Comparison of ENCODE assay signal across 10 cellular contexts in the genomic region with DNA sequence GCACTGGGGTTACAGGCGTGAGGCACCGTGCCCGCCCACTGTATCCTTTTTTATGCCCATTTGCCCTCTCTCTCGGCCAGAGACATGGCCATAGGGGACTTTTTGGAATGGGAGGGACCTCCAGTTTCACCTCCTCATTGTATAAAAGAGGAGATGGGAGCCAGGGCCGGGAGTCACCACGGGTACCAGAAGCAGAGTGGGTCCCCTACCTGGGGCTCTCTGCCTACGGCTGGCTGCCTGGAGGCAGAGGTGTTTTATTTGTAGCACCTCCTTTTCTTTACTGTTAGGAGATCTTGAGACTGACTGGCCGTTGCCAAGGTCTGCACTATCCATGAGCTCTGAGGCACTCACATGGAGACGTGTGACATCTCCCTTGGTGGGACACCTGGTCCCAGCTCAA.
DNase-seq lines count a peak whose midpoint lies in the region; ATAC-seq and TF ChIP-seq lines count a peak whose summit lies in the region.
"Had no signal": no experiment of that assay in that cellular context is flagged by ENCODE, and none has a peak within 500 bp of the region (broad histone marks: within the 10 kb centered on the region; RNA-seq: fewer than 3 reads in every experiment).

No MANE protein-coding gene starts in this region.

- H3K27me3 ChIP-seq in ascending aorta (no peaks in the 10 kb centered on the region), mucosa of rectum (ENCODE audit: control insufficient read depth in 2 of 2, insufficient read depth in 2 of 2, low read length in 2 of 2) (no peaks in the 10 kb centered on the region), thyroid gland (no peaks in the 10 kb centered on the region)

- H3K27ac ChIP-seq in ascending aorta (peak overlapping the region; percentile 95 to 96), mucosa of rectum (ENCODE audit: low read depth in 2 of 2, low read length in 2 of 2) (peak overlapping the region; percentile 63 to 78), thyroid gland (peak overlapping the region; percentile 74 to 90 (median 89))

- CTCF ChIA-PET in HEK293T (lab: Yijun Ruan, JAX), result interaction anchor here (0.6 to 1.0 kb wide), 2 partner anchors 16 to 248 kb away, joined by 3 read pairs; no protein-coding TSS in a partner anchor

- no peaks in the 10 kb centered on the region for H3K36me3 ChIP-seq in ascending aorta
- no peaks in the 10 kb centered on the region for H3K36me3 ChIP-seq in mucosa of rectum (ENCODE audit: control insufficient read depth in 2 of 2, insufficient read depth in 2 of 2, low read length in 2 of 2)
- H3K36me3 ChIP-seq in thyroid gland, result no peaks in the 10 kb centered on the region

- peaks cover 74% of the 10 kb centered on the region for H3K4me1 Mint-ChIP-seq in activated T-cell treated with anti-CD3 and anti-CD28 coated beads, Interleukin-2, amount 50 U/mL, for 72 hours (ENCODE audit: low read depth)

- POLR2A ChIA-PET in HEK293T (lab: Yijun Ruan, JAX), result no interaction called here

- TF ChIP-seq CTCF in ascending aorta (IDR thresholded peaks at IDR 0.05), result no peak
- no peak for TF ChIP-seq CTCF in thyroid gland (IDR thresholded peaks at IDR 0.05)

- peak overlapping the region; percentile 99 for H3K27ac Mint-ChIP-seq in activated T-cell treated with anti-CD3 and anti-CD28 coated beads, Interleukin-2, amount 50 U/mL, for 72 hours

- no peak for TF ChIP-seq POLR2A in thyroid gland (IDR thresholded peaks at IDR 0.05)

- no peaks in the 10 kb centered on the region for H3K27me3 Mint-ChIP-seq in activated T-cell treated with anti-CD3 and anti-CD28 coated beads, Interleukin-2, amount 50 U/mL, for 72 hours (ENCODE audit: low read depth)

- peak overlapping the region; percentile 88 to 97 for H3K4me3 Mint-ChIP-seq in activated T-cell treated with anti-CD3 and anti-CD28 coated beads, Interleukin-2, amount 50 U/mL, for 72 hours

- peak overlapping the region in 1 of 2 donors; percentile 55 for H3K4me3 ChIP-seq in ascending aorta
- H3K4me3 ChIP-seq in mucosa of rectum (ENCODE audit: low read length in 2 of 2), result peak overlapping the region in 1 of 2 donors; percentile 79
- H3K4me3 ChIP-seq in thyroid gland (replicated peaks in 1 of 3), result no peak overlapping the region

- H3K9me3 Mint-ChIP-seq in activated T-cell treated with anti-CD3 and anti-CD28 coated beads, Interleukin-2, amount 50 U/mL, for 72 hours, result no peaks in the 10 kb centered on the region

- peaks cover 15 to 52% of the 10 kb centered on the region in 2 donors for H3K4me1 ChIP-seq in ascending aorta
- peaks cover 21 to 27% of the 10 kb centered on the region in 2 donors for H3K4me1 ChIP-seq in mucosa of rectum (ENCODE audit: control insufficient read depth in 2 of 2, insufficient read depth in 2 of 2, low read length in 2 of 2)
- H3K4me1 ChIP-seq in thyroid gland, result peaks cover 36 to 60% of the 10 kb centered on the region in 2 donors

- DNase-seq in activated T-cell treated with anti-CD3 and anti-CD28 coated beads, Interleukin-2, amount 50 U/mL, for 72 hours, result no peak
- no peak for DNase-seq in activated T-cell treated with anti-CD3 and anti-CD28 coated beads for 4 hours
- no peak for DNase-seq in ascending aorta (ENCODE audit: low spot score in 2 of 2)
- no peak for DNase-seq in thyroid gland
- DNase-seq in stimulated activated CD4-positive, alpha-beta T cell treated with anti-CD3 and anti-CD28 coated beads, Interleukin-2, amount 100 ng/mL, for 24 hours, result no peak
- DNase-seq in HEK293T (ENCODE audit: extremely low spot score), result no peak
- DNase-seq: NCI-H1436, SIG-M5 had no signal

- intact Hi-C loops in ascending aorta (cut with DNase I) (loop anchor here (2.0 to 5.0 kb wide), 3 partner anchors 56 to 434 kb away; a partner anchor contains a TSS), thyroid gland (cut with DNase I) (no loop called here)

- 84 to 95% methylated on average over 9 of the region's 9 CpGs for WGBS in thyroid gland, 2 donors

- H3K9me3 ChIP-seq in ascending aorta (no peaks in the 10 kb centered on the region), mucosa of rectum (ENCODE audit: control insufficient read depth in 2 of 2, low read length in 2 of 2) (no peaks in the 10 kb centered on the region), thyroid gland (no peaks in the 10 kb centered on the region)

- ATAC-seq in activated T-cell treated with anti-CD3 and anti-CD28 coated beads, Interleukin-2, amount 50 U/mL, for 72 hours (replicated peaks in 1 of 2), result no peak
- no peak for ATAC-seq in HG03095 (IDR thresholded peaks at IDR 0.05; ENCODE audit: unreplicated experiment)

- H3K36me3 Mint-ChIP-seq in activated T-cell treated with anti-CD3 and anti-CD28 coated beads, Interleukin-2, amount 50 U/mL, for 72 hours (ENCODE audit: insufficient read depth in 2 of 2), result no peaks in the 10 kb centered on the region

- H3K9ac ChIP-seq in mucosa of rectum (ENCODE audit: low read depth in 1 of 2, low read length in 2 of 2), result peak overlapping the region in 1 of 2 donors; percentile 74

TF ChIP-seq in HEK293T, 16 proteins besides CTCF, POLR2A, EP300 and RAD21:
- no peak for TF ChIP-seq CTBP1 (IDR thresholded peaks at IDR 0.05; ENCODE audit: borderline replicate concordance)
